9 cellular contexts compared by ENCODE assay signal in genomic region chr9:99012957-99013512, GRCh38.
DNase-seq lines count a peak whose midpoint lies in the region; ATAC-seq and TF ChIP-seq lines count a peak whose summit lies in the region.
"Had no signal": no experiment of that assay in that cellular context is flagged by ENCODE, and none has a peak within 500 bp of the region (broad histone marks: within the 10 kb centered on the region; RNA-seq: fewer than 3 reads in every experiment).

No MANE protein-coding gene starts in this region.

- H3K4me3 ChIP-seq in IMR-90 (ENCODE audit: insufficient read depth, low read depth, low read length) (no peak overlapping the region), lower lobe of right lung (no peak overlapping the region)

- H3K4me1 Mint-ChIP-seq in CD4-positive, alpha-beta T cell (ENCODE audit: low read depth), result peaks cover 28% of the 10 kb centered on the region
- peaks cover 17% of the 10 kb centered on the region for H3K4me1 Mint-ChIP-seq in activated naive CD8-positive, alpha-beta T cell treated with anti-CD3 and anti-CD28 coated beads, Interleukin-2, amount 50 U/mL, for 24 hours

- peaks cover 0 to 4% of the 10 kb centered on the region in 2 experiments; a peak in 2 of 4 replicates for H3K79me1 ChIP-seq in IMR-90 (ENCODE audit: low read depth in 1 of 2, low read length in 2 of 2)

- POLR2A ChIA-PET in CD4-positive, alpha-beta T cell (lab: Charles Lee), result interaction anchor here (0.9 to 2.8 kb wide), 7 partner anchors 45 to 209 kb away, joined by 3 to 20 read pairs (median 7); partner anchors contain the start of genes ALG2, SEC61B and TGFBR1
- POLR2A ChIA-PET in IMR-90 (lab: Charles Lee; ENCODE audit: unreplicated experiment), result interaction anchor here (0.6 kb wide), 1 partner anchor 12 kb away, joined by 5 read pairs; no protein-coding TSS in a partner anchor

- H3K18ac ChIP-seq in IMR-90 (ENCODE audit: low read depth, low read length), result no peak overlapping the region

- peaks cover 4% of the 10 kb centered on the region for H3K36me3 Mint-ChIP-seq in CD4-positive, alpha-beta T cell (ENCODE audit: low read depth)
- H3K36me3 Mint-ChIP-seq in activated naive CD8-positive, alpha-beta T cell treated with anti-CD3 and anti-CD28 coated beads, Interleukin-2, amount 50 U/mL, for 24 hours (ENCODE audit: low read depth), result peaks cover 16% of the 10 kb centered on the region

- no peak for DNase-seq in CD4-positive, alpha-beta T cell
- DNase-seq in IMR-90, result no peak
- no peak for DNase-seq in activated naive CD8-positive, alpha-beta T cell treated with anti-CD3 and anti-CD28 coated beads, Interleukin-2, amount 50 U/mL, for 24 hours
- DNase-seq in lower lobe of right lung, result no peak
- DNase-seq in GM20000 (ENCODE audit: low spot score), result no peak
- no peak for DNase-seq in DMS153 (lab: John Stamatoyannopoulos, UW)
- no peak for DNase-seq in effector CD8-positive, alpha-beta T cell (lab: John Stamatoyannopoulos, UW)
- no peak for DNase-seq in NCI-H1048 (lab: John Stamatoyannopoulos, UW)

- H4K20me1 ChIP-seq in IMR-90 (ENCODE audit: insufficient read depth, low read length), result no peaks in the 10 kb centered on the region

- no peak overlapping the region for H3K9ac ChIP-seq in IMR-90 (ENCODE audit: low read depth, low read length)
- H3K9ac ChIP-seq: parathyroid adenoma had no signal

- H3K4me3 Mint-ChIP-seq in CD4-positive, alpha-beta T cell, result no peak overlapping the region
- H3K4me3 Mint-ChIP-seq in activated naive CD8-positive, alpha-beta T cell treated with anti-CD3 and anti-CD28 coated beads, Interleukin-2, amount 50 U/mL, for 24 hours, result peak overlapping the region; percentile 13

- H2AK9ac ChIP-seq in IMR-90 (replicated peaks; ENCODE audit: low read depth, low read length, poor library complexity), result no peak overlapping the region

- no CpG with 5 or more reads among the region's 5 CpGs for WGBS in IMR-90 (ENCODE audit: extremely low coverage in 2 of 2, insufficient read length in 1 of 2), 2 experiments

- H3K27ac Mint-ChIP-seq in CD4-positive, alpha-beta T cell, result peak overlapping the region; percentile 76
- H3K27ac Mint-ChIP-seq in activated naive CD8-positive, alpha-beta T cell treated with anti-CD3 and anti-CD28 coated beads, Interleukin-2, amount 50 U/mL, for 24 hours, result peak overlapping the region; percentile 74

- no peaks in the 10 kb centered on the region for H3K27me3 ChIP-seq in CD4-positive, alpha-beta T cell (ENCODE audit: control insufficient read depth, insufficient read depth, low read length)
- H3K27me3 ChIP-seq in IMR-90 (ENCODE audit: control insufficient read depth, insufficient read depth, low read length), result no peaks in the 10 kb centered on the region
- no peaks in the 10 kb centered on the region for H3K27me3 ChIP-seq in lower lobe of right lung (ENCODE audit: low read depth)

- peak overlapping the region; percentile 41 for H2BK5ac ChIP-seq in IMR-90 (ENCODE audit: low read depth, low read length, poor library complexity, severe bottlenecking)

- CTCF ChIA-PET in CD4-positive, alpha-beta T cell (lab: Charles Lee), result interaction anchor here (0.8 to 2.5 kb wide), 7 partner anchors 12 to 1016 kb away, joined by 3 to 14 read pairs (median 4); no protein-coding TSS in a partner anchor
- CTCF ChIA-PET in IMR-90 (lab: Yijun Ruan, JAX), result interaction anchor here (1.1 to 1.3 kb wide), 5 partner anchors 11 to 152 kb away, joined by 3 to 7 read pairs (median 3); partner anchors contain the start of gene TGFBR1

- peaks cover 7% of the 10 kb centered on the region for H3K9me3 ChIP-seq in CD4-positive, alpha-beta T cell (ENCODE audit: control insufficient read depth, low read length)
- H3K9me3 ChIP-seq in IMR-90 (ENCODE audit: control insufficient read depth, insufficient read depth, low read length) (peaks cover 7% of the 10 kb centered on the region), lower lobe of right lung (peaks cover 3% of the 10 kb centered on the region)

- peak; percentile 42 for TF ChIP-seq RAD21 in IMR-90 (IDR thresholded peaks at IDR 0.05; ENCODE audit: low read length)

- H2AFZ ChIP-seq in IMR-90 (replicated peaks; ENCODE audit: low read length, poor library complexity), result no peak overlapping the region
- H2AFZ ChIP-seq: parathyroid adenoma had no signal

- no peak overlapping the region for H3K56ac ChIP-seq in IMR-90 (ENCODE audit: extremely low read depth, insufficient read depth, low read length)

- H3K4me1 ChIP-seq in IMR-90 (ENCODE audit: control insufficient read depth, insufficient read depth, low read length), result no peaks in the 10 kb centered on the region
- H3K4me1 ChIP-seq in lower lobe of right lung, result no peaks in the 10 kb centered on the region
- H3K4me1 ChIP-seq: parathyroid adenoma had no signal

- no peak for TF ChIP-seq POLR2A in IMR-90 (IDR thresholded peaks at IDR 0.05; ENCODE audit: low read depth, low read length)

- H3K27ac ChIP-seq in CD4-positive, alpha-beta T cell (ENCODE audit: low read depth, low read length), result no peak overlapping the region
- no peak overlapping the region for H3K27ac ChIP-seq in IMR-90 (ENCODE audit: insufficient read depth, low read length)
- no peak overlapping the region for H3K27ac ChIP-seq in lower lobe of right lung
- H3K27ac ChIP-seq: parathyroid adenoma had no signal

- H3K23ac ChIP-seq in IMR-90 (ENCODE audit: low read depth, low read length), result no peak overlapping the region; the same call in 1 of the 2 replicates

- H3K36me3 ChIP-seq in IMR-90 (ENCODE audit: control insufficient read depth, insufficient read depth, low read length) (peaks cover 31% of the 10 kb centered on the region), lower lobe of right lung (no peaks in the 10 kb centered on the region)

- peaks cover 7% of the 10 kb centered on the region; the same call in 1 of the 2 replicates for H3K9me1 ChIP-seq in IMR-90 (ENCODE audit: insufficient read depth, low read length)

- in situ Hi-C loops in IMR-90 (cut with MboI; ENCODE audit: low sequenced_read_pairs), result no loop called here

- no peak overlapping the region for H2BK120ac ChIP-seq in IMR-90 (ENCODE audit: low read depth, low read length)

- dilution Hi-C loops in IMR-90 (cut with HindIII; ENCODE audit: low sequenced_read_pairs, unreplicated experiment), result no loop called here

- intact Hi-C loops in CD4-positive, alpha-beta T cell (cut with DNase I, micrococcal nuclease), result no loop called here
- intact Hi-C loops in IMR-90 (cut with micrococcal nuclease), result no loop called here
- intact Hi-C loops in lower lobe of right lung (cut with DNase I), result no loop called here

- H2BK15ac ChIP-seq in IMR-90 (ENCODE audit: low read depth, low read length), result peak overlapping the region; percentile 60; the same call in 1 of the 3 replicates

- 0 out of 2 replicates have a peak overlapping the region, but pooled peaks have one; percentile 27 for H2AK5ac ChIP-seq in IMR-90 (ENCODE audit: low read depth, low read length)

- H3K27me3 Mint-ChIP-seq in CD4-positive, alpha-beta T cell, result no peaks in the 10 kb centered on the region
- H3K27me3 Mint-ChIP-seq in activated naive CD8-positive, alpha-beta T cell treated with anti-CD3 and anti-CD28 coated beads, Interleukin-2, amount 50 U/mL, for 24 hours, result no peaks in the 10 kb centered on the region

- 0 out of 2 replicates have a peak overlapping the region, but pooled peaks have one; percentile 26 for H3K14ac ChIP-seq in IMR-90 (replicated peaks; ENCODE audit: low read depth, low read length)

- peaks cover 2% of the 10 kb centered on the region for H3K9me3 Mint-ChIP-seq in CD4-positive, alpha-beta T cell
- H3K9me3 Mint-ChIP-seq in activated naive CD8-positive, alpha-beta T cell treated with anti-CD3 and anti-CD28 coated beads, Interleukin-2, amount 50 U/mL, for 24 hours, result peaks cover 29% of the 10 kb centered on the region

- no TSS peak for BruUV-seq in IMR-90 (replicated peaks; lab: Mats Ljungman, UMichigan)

- H3K4ac ChIP-seq in IMR-90 (ENCODE audit: low read depth, low read length), result no peak overlapping the region; the same call in 1 of the 2 replicates

- no peak overlapping the region for H3K4me2 ChIP-seq in IMR-90 (ENCODE audit: low read depth, low read length)

- H2BK20ac ChIP-seq in IMR-90 (ENCODE audit: low read depth, low read length), result no peak overlapping the region

- H4K91ac ChIP-seq in IMR-90 (ENCODE audit: insufficient read depth, low read depth, low read length), result no peak overlapping the region; the same call in 1 of the 2 replicates

- H4K8ac ChIP-seq in IMR-90 (ENCODE audit: low read depth in 2 of 2, low read length in 2 of 2), result peak overlapping the region; percentile 15 to 37; a peak in 1 of 4 replicates

- H4K5ac ChIP-seq in IMR-90 (ENCODE audit: low read depth, low read length), result peak overlapping the region; percentile 64; the same call in 1 of the 2 replicates

- ATAC-seq in CD4-positive, alpha-beta T cell (ENCODE audit: poor library complexity), result no peak
- no peak; the same call in 1 of the 2 replicates for ATAC-seq in IMR-90 (ENCODE audit: low read depth)
- peak; percentile 75 for ATAC-seq in activated naive CD8-positive, alpha-beta T cell treated with anti-CD3 and anti-CD28 coated beads, Interleukin-2, amount 50 U/mL, for 24 hours
- peak in 1 of 2 donors; percentile 57 for ATAC-seq in lower lobe of right lung

- no peak for TF ChIP-seq CTCF in CD4-positive, alpha-beta T cell (IDR thresholded peaks at IDR 0.05)
- TF ChIP-seq CTCF in IMR-90 (conservative IDR thresholded peaks at IDR 0.05; ENCODE audit: low read depth, low read length), result peak; percentile 35
- peak; percentile 36 for TF ChIP-seq CTCF in lower lobe of right lung (IDR thresholded peaks at IDR 0.05)
- TF ChIP-seq CTCF in GM20000 (IDR thresholded peaks at IDR 0.05; ENCODE audit: extremely low read depth, missing control alignments), result no peak

TF ChIP-seq in IMR-90, 13 proteins besides CTCF, POLR2A, EP300 and RAD21:
- TF ChIP-seq CEBPB (IDR thresholded peaks at IDR 0.05; ENCODE audit: low read depth, low read length) (no peak), BHLHE40 (IDR thresholded peaks at IDR 0.05; ENCODE audit: low read depth, low read length) (no peak), SMC3 (IDR thresholded peaks at IDR 0.05; ENCODE audit: low read depth, low read length) (no peak), USF2 (IDR thresholded peaks at IDR 0.05; ENCODE audit: low read depth, low read length) (no peak), MAZ (IDR thresholded peaks at IDR 0.05; ENCODE audit: borderline replicate concordance, low read depth, low read length) (no peak), MAFK (IDR thresholded peaks at IDR 0.05; ENCODE audit: low read depth, low read length) (no peak), CHD1 (IDR thresholded peaks at IDR 0.05; ENCODE audit: low read depth, low read length) (no peak), NFE2L2 (IDR thresholded peaks at IDR 0.05; ENCODE audit: low read depth, low read length) (no peak), FOS (IDR thresholded peaks at IDR 0.05; ENCODE audit: low read depth, low read length) (no peak), RFX5 (IDR thresholded peaks at IDR 0.05; ENCODE audit: low read depth, low read length) (no peak)

Comparison
In these comparisons a context has a peak if more than half of its experiments do, and no peak if none do; other contexts are left out.
1. CTCF ChIP-seq: peak in IMR-90 (single experiment) and lower lobe of right lung (single experiment); none in CD4-positive, alpha-beta T cell (single experiment) and GM20000 (single experiment).